In genomic region chr3:154743418-154743817, GRCh38 we compare ENCODE assay signal across 8 cellular contexts.
"Had no signal": no experiment of that assay in that cellular context is flagged by ENCODE, and none has a peak within 500 bp of the region (broad histone marks: within the 10 kb centered on the region; RNA-seq: fewer than 3 reads in every experiment).

No MANE protein-coding gene starts in this region.

- H3K27me3 Mint-ChIP-seq: IgD-negative memory B cell had no signal

- H3K4me3 Mint-ChIP-seq: GM23338, HFFc6, IgD-negative memory B cell had no signal

- DNase-seq: H7, HFFc6, KG1 had no signal

- H3K4me1 ChIP-seq: HAP-1 had no signal

- H3K27ac ChIP-seq: HL-60 had no signal

- H3K27ac Mint-ChIP-seq: GM23338, HFFc6, IgD-negative memory B cell had no signal

- H3K4me1 Mint-ChIP-seq: GM23338, IgD-negative memory B cell had no signal

- H2AFZ ChIP-seq: GM23338 had no signal

- ATAC-seq: GM23338, HCT116 had no signal

- H3K36me3 Mint-ChIP-seq: IgD-negative memory B cell had no signal

- H3K4me2 ChIP-seq: GM23338 had no signal

- H3K36me3 ChIP-seq: HAP-1 had no signal

- H3K4me3 ChIP-seq: GM23338, HAP-1 had no signal

- H3K9me3 ChIP-seq: HAP-1 had no signal
